11 cellular contexts compared by ENCODE assay signal in genomic region chr6:32982702-32983492, GRCh38. TPM values are rescaled to one million over a fixed set of nuclear protein-coding genes. Genes with fewer than 3 reads are reported as not detected.
A peak's percentile ranks its signal among the peaks of the same experiment; 100 is the strongest.
DNase-seq lines count a peak whose midpoint lies in the region; ATAC-seq, FAIRE-seq and TF ChIP-seq lines count a peak whose summit lies in the region.
"Had no signal": no experiment of that assay in that cellular context is flagged by ENCODE, and none has a peak within 500 bp of the region (broad histone marks: within the 10 kb centered on the region; RNA-seq: fewer than 3 reads in every experiment).

No MANE protein-coding gene starts in this region.

- H3K27me3 Mint-ChIP-seq in activated T-cell treated with anti-CD3 and anti-CD28 coated beads, Interleukin-2, amount 50 U/mL, for 24 hours = no peaks in the 10 kb centered on the region
- H3K27me3 Mint-ChIP-seq in stimulated activated naive B cell treated with anti-CD40 and anti-IgM and Interleukin-4, amounts not matched to agents 10 μg/mL and 1 μg/mL and 100 μg/mL, for 72 hours = no peaks in the 10 kb centered on the region
- H3K27me3 Mint-ChIP-seq: stimulated activated naive CD8-positive, alpha-beta T cell treated with anti-CD3 and anti-CD28 coated beads, Interleukin-15, Interleukin-2, amounts not matched to agents 100 ng/mL and 50 ng/mL, for 24 hours had no signal

- H3K4me1 Mint-ChIP-seq in activated T-cell treated with anti-CD3 and anti-CD28 coated beads, Interleukin-2, amount 50 U/mL, for 24 hours (ENCODE audit: low read depth) = peaks cover 59% of the 10 kb centered on the region
- H3K4me1 Mint-ChIP-seq in stimulated activated naive B cell treated with anti-CD40 and anti-IgM and Interleukin-4, amounts not matched to agents 10 μg/mL and 1 μg/mL and 100 μg/mL, for 72 hours = peaks cover 22 to 62% of the 10 kb centered on the region in 2 donors

- peaks cover 25 to 31% of the 10 kb centered on the region in 2 experiments for H3K36me3 ChIP-seq in endothelial cell of umbilical vein (ENCODE audit: control insufficient read depth in 2 of 2, extremely low read depth in 1 of 2, insufficient read depth in 2 of 2, low read length in 2 of 2)

- H3K4me3 Mint-ChIP-seq in activated T-cell treated with anti-CD3 and anti-CD28 coated beads, Interleukin-2, amount 50 U/mL, for 24 hours = no peak overlapping the region
- H3K4me3 Mint-ChIP-seq in stimulated activated naive B cell treated with anti-CD40 and anti-IgM and Interleukin-4, amounts not matched to agents 10 μg/mL and 1 μg/mL and 100 μg/mL, for 72 hours = no peak overlapping the region
- H3K4me3 Mint-ChIP-seq: stimulated activated naive CD8-positive, alpha-beta T cell treated with anti-CD3 and anti-CD28 coated beads, Interleukin-15, Interleukin-2, amounts not matched to agents 100 ng/mL and 50 ng/mL, for 24 hours had no signal

- DNase-seq in activated T-cell treated with anti-CD3 and anti-CD28 coated beads, Interleukin-2, amount 50 U/mL, for 24 hours = no peak
- DNase-seq in activated T-cell treated with anti-CD3 and anti-CD28 coated beads, Interleukin-2, amount 50 U/mL, for 48 hours = no peak
- peak; percentile 67 for DNase-seq in NCI-H69 (lab: John Stamatoyannopoulos, UW)
- DNase-seq in endothelial cell of umbilical vein (ENCODE audit: low read depth, low spot score) = no peak
- DNase-seq in stimulated activated naive B cell treated with anti-CD40 and anti-IgM and Interleukin-4, amounts not matched to agents 10 μg/mL and 1 μg/mL and 100 μg/mL, for 72 hours = no peak
- DNase-seq in kidney tubule cell (ENCODE audit: low spot score) = no peak
- DNase-seq: activated T-cell treated with anti-CD3 and anti-CD28 coated beads, Interleukin-2, amount 50 U/mL, for 1 hour had no signal

- no peaks in the 10 kb centered on the region for H3K9me3 ChIP-seq in endothelial cell of umbilical vein (replicated peaks; ENCODE audit: control insufficient read depth, insufficient read depth, low read length)

- peaks cover 0 to 12% of the 10 kb centered on the region in 2 experiments for H3K27me3 ChIP-seq in endothelial cell of umbilical vein (ENCODE audit: control insufficient read depth in 2 of 2, insufficient read depth in 2 of 2, low read length in 2 of 2)

- dilution Hi-C loops in endothelial cell of umbilical vein (cut with MboI; ENCODE audit: extremely low pct_ligation_motif_present, low sequenced_read_pairs) = no loop called here

- TF ChIP-seq POLR2A in endothelial cell of umbilical vein (IDR thresholded peaks at IDR 0.05; ENCODE audit: low read depth, low read length) = peak; percentile 82

- no peaks in the 10 kb centered on the region for H3K9me3 Mint-ChIP-seq in activated T-cell treated with anti-CD3 and anti-CD28 coated beads, Interleukin-2, amount 50 U/mL, for 24 hours
- no peaks in the 10 kb centered on the region for H3K9me3 Mint-ChIP-seq in stimulated activated naive B cell treated with anti-CD40 and anti-IgM and Interleukin-4, amounts not matched to agents 10 μg/mL and 1 μg/mL and 100 μg/mL, for 72 hours
- H3K9me3 Mint-ChIP-seq: stimulated activated naive CD8-positive, alpha-beta T cell treated with anti-CD3 and anti-CD28 coated beads, Interleukin-15, Interleukin-2, amounts not matched to agents 100 ng/mL and 50 ng/mL, for 24 hours had no signal

- intact Hi-C loops in endothelial cell of umbilical vein (cut with micrococcal nuclease) = loop anchor here (1.0 kb wide), 1 partner anchor 10 kb away; no protein-coding TSS in a partner anchor

- H3K4me2 ChIP-seq in endothelial cell of umbilical vein (ENCODE audit: insufficient read depth, low read length) = no peak overlapping the region

- H3K4me1 ChIP-seq in endothelial cell of umbilical vein (ENCODE audit: control insufficient read depth, extremely low read depth, insufficient read depth, low read length) = no peaks in the 10 kb centered on the region

- H3K27ac ChIP-seq in endothelial cell of umbilical vein (ENCODE audit: insufficient read depth, low read depth, low read length) = no peak overlapping the region

- H3K27ac Mint-ChIP-seq in activated T-cell treated with anti-CD3 and anti-CD28 coated beads, Interleukin-2, amount 50 U/mL, for 24 hours = peak overlapping the region; percentile 68
- H3K27ac Mint-ChIP-seq in stimulated activated naive B cell treated with anti-CD40 and anti-IgM and Interleukin-4, amounts not matched to agents 10 μg/mL and 1 μg/mL and 100 μg/mL, for 72 hours = peak overlapping the region; percentile 83

- no peak for ATAC-seq in stimulated activated naive B cell treated with anti-CD40 and anti-IgM and Interleukin-4, amounts not matched to agents 10 μg/mL and 1 μg/mL and 100 μg/mL, for 72 hours (replicated peaks)
- no peak for ATAC-seq in HG02642 (IDR thresholded peaks at IDR 0.05; ENCODE audit: poor library complexity, unreplicated experiment)
- ATAC-seq in GM19397 (IDR thresholded peaks at IDR 0.05; ENCODE audit: unreplicated experiment) = no peak

- TF ChIP-seq CTCF in endothelial cell of umbilical vein (IDR thresholded peaks at IDR 0.05; ENCODE audit: extremely low read depth in 1 of 2, insufficient read depth in 1 of 2, low read depth in 1 of 2, low read length in 2 of 2) = no peak

- FAIRE-seq in endothelial cell of umbilical vein (lab: Jason Lieb, UNC) = no peak
- FAIRE-seq: islet of Langerhans had no signal

- peaks cover 17% of the 10 kb centered on the region for H3K79me2 ChIP-seq in endothelial cell of umbilical vein (ENCODE audit: control insufficient read depth, insufficient read depth, low read length)

- H3K9ac ChIP-seq in endothelial cell of umbilical vein (replicated peaks; ENCODE audit: extremely low read depth, insufficient read depth, low read length) = no peak overlapping the region

- H3K36me3 Mint-ChIP-seq in activated T-cell treated with anti-CD3 and anti-CD28 coated beads, Interleukin-2, amount 50 U/mL, for 24 hours (ENCODE audit: low read depth) = peaks cover 52% of the 10 kb centered on the region
- peaks cover 35 to 43% of the 10 kb centered on the region in 2 donors for H3K36me3 Mint-ChIP-seq in stimulated activated naive B cell treated with anti-CD40 and anti-IgM and Interleukin-4, amounts not matched to agents 10 μg/mL and 1 μg/mL and 100 μg/mL, for 72 hours

- POLR2A ChIA-PET in endothelial cell of umbilical vein (lab: Charles Lee) = interaction anchor here (4.6 kb wide), 1 partner anchor 10 kb away, joined by 89 read pairs; no protein-coding TSS in a partner anchor

- BruUV-seq in endothelial cell of umbilical vein (replicated peaks; lab: Mats Ljungman, UMichigan) = no TSS peak

- H2AFZ ChIP-seq in endothelial cell of umbilical vein (ENCODE audit: low read depth, low read length) = no peak overlapping the region

- H3K9me1 ChIP-seq in endothelial cell of umbilical vein (replicated peaks; ENCODE audit: control insufficient read depth, extremely low read depth, insufficient read depth, low read length) = no peaks in the 10 kb centered on the region

- CTCF ChIA-PET in endothelial cell of umbilical vein (lab: Charles Lee) = interaction anchor here (0.8 to 12.6 kb wide), 10 partner anchors 12 to 144 kb away, joined by 3 to 580 read pairs (median 28); partner anchors contain the start of genes BRD2, HLA-DMA and TAP2

- H3K4me3 ChIP-seq in endothelial cell of umbilical vein (replicated peaks in 1 of 3; ENCODE audit: insufficient read depth in 1 of 3, low read depth in 1 of 3, low read length in 3 of 3) = no peak overlapping the region

- H4K20me1 ChIP-seq in endothelial cell of umbilical vein (replicated peaks; ENCODE audit: control insufficient read depth, extremely low read depth, insufficient read depth, low read length) = peaks cover 9% of the 10 kb centered on the region

RNA-seq across cellular contexts. Expression of gene BRD2, which starts 14.5 kb away (rescaled TPM):
- 187 and 197 TPM in 2 replicates for total RNA-seq in endothelial cell of umbilical vein
- 114 and 131 TPM in 2 replicates for polyA plus RNA-seq in endothelial cell of umbilical vein
- polyA plus RNA-seq in endothelial cell of umbilical vein (2011; cell fraction: cytosol; rRNA removed) = 127 and 138 TPM in 2 replicates
- 486 and 501 TPM in 2 replicates for polyA plus RNA-seq in endothelial cell of umbilical vein (2011; cell fraction: nucleus; rRNA removed)
- polyA plus RNA-seq in endothelial cell of umbilical vein (2012) = 101 and 133 TPM in 2 replicates
- 110 and 118 TPM in 2 replicates for polyA minus RNA-seq in endothelial cell of umbilical vein
- polyA minus RNA-seq in endothelial cell of umbilical vein (2011; cell fraction: cytosol; rRNA and poly(A)+ RNA removed) = 64.9 TPM
- polyA minus RNA-seq in endothelial cell of umbilical vein (2011; cell fraction: nucleus; rRNA and poly(A)+ RNA removed) = 159 and 195 TPM in 2 replicates

RNA-seq across cellular contexts. Expression of gene HLA-DOA, which starts 26.5 kb away (rescaled TPM):
- not detected in 2 replicates for total RNA-seq in endothelial cell of umbilical vein
- polyA plus RNA-seq in endothelial cell of umbilical vein = not detected in 2 replicates
- 0.01 TPM in 1 of 2 replicates, not detected in the other for polyA plus RNA-seq in endothelial cell of umbilical vein (2011; cell fraction: cytosol; rRNA removed)
- polyA plus RNA-seq in endothelial cell of umbilical vein (2011; cell fraction: nucleus; rRNA removed) = not detected in 2 replicates
- 0.04 TPM in 1 of 2 replicates, not detected in the other for polyA plus RNA-seq in endothelial cell of umbilical vein (2012)
- not detected in 2 replicates for polyA minus RNA-seq in endothelial cell of umbilical vein
- not detected for polyA minus RNA-seq in endothelial cell of umbilical vein (2011; cell fraction: cytosol; rRNA and poly(A)+ RNA removed)
- polyA minus RNA-seq in endothelial cell of umbilical vein (2011; cell fraction: nucleus; rRNA and poly(A)+ RNA removed) = not detected in 2 replicates

RNA-seq across cellular contexts. Expression of gene HLA-DMA, which starts 30.0 kb away (rescaled TPM):
- 0.53 and 1.2 TPM in 2 replicates for total RNA-seq in endothelial cell of umbilical vein
- 7.7 and 10.9 TPM in 2 replicates for polyA plus RNA-seq in endothelial cell of umbilical vein
- polyA plus RNA-seq in endothelial cell of umbilical vein (2011; cell fraction: cytosol; rRNA removed) = 3.0 and 3.7 TPM in 2 replicates
- polyA plus RNA-seq in endothelial cell of umbilical vein (2011; cell fraction: nucleus; rRNA removed) = 11.6 and 14.0 TPM in 2 replicates
- polyA plus RNA-seq in endothelial cell of umbilical vein (2012) = 0.84 and 1.6 TPM in 2 replicates
- polyA minus RNA-seq in endothelial cell of umbilical vein = 5.4 and 5.5 TPM in 2 replicates
- polyA minus RNA-seq in endothelial cell of umbilical vein (2011; cell fraction: cytosol; rRNA and poly(A)+ RNA removed) = 1.2 TPM
- polyA minus RNA-seq in endothelial cell of umbilical vein (2011; cell fraction: nucleus; rRNA and poly(A)+ RNA removed) = 3.9 and 4.0 TPM in 2 replicates

RNA-seq across cellular contexts. Expression of gene HLA-DMB, which starts 42.1 kb away (rescaled TPM):
- total RNA-seq in endothelial cell of umbilical vein = 0.39 TPM in 1 of 2 replicates, not detected in the other
- 0.75 and 1.1 TPM in 2 replicates for polyA plus RNA-seq in endothelial cell of umbilical vein
- 0.71 and 0.87 TPM in 2 replicates for polyA plus RNA-seq in endothelial cell of umbilical vein (2011; cell fraction: cytosol; rRNA removed)
- polyA plus RNA-seq in endothelial cell of umbilical vein (2011; cell fraction: nucleus; rRNA removed) = 1.2 and 1.3 TPM in 2 replicates
- polyA plus RNA-seq in endothelial cell of umbilical vein (2012) = 0.16 and 0.27 TPM in 2 replicates
- 0.34 and 0.45 TPM in 2 replicates for polyA minus RNA-seq in endothelial cell of umbilical vein
- polyA minus RNA-seq in endothelial cell of umbilical vein (2011; cell fraction: cytosol; rRNA and poly(A)+ RNA removed) = not detected
- 0.72 TPM in 1 of 2 replicates, not detected in the other for polyA minus RNA-seq in endothelial cell of umbilical vein (2011; cell fraction: nucleus; rRNA and poly(A)+ RNA removed)
